ENCODE assay signal across 10 cellular contexts in genomic region chr10:94946181-94946580, GRCh38. TPM values are rescaled to one million over a fixed set of nuclear protein-coding genes. Genes with fewer than 3 reads are reported as not detected.
"Had no signal": no experiment of that assay in that cellular context is flagged by ENCODE, and none has a peak within 500 bp of the region (broad histone marks: within the 10 kb centered on the region; RNA-seq: fewer than 3 reads in every experiment).

No MANE protein-coding gene starts in this region.

RNA-seq across cellular contexts. Expression of gene CYP2C9, which starts 7.7 kb away (rescaled TPM):
- total RNA-seq: kidney epithelial cell, left ventricle myocardium inferior, left ventricle myocardium superior, lung microvascular endothelial cell, mammary epithelial cell, mesothelial cell of epicardium, mononuclear cell, myocyte had no signal
- polyA plus RNA-seq: immature natural killer cell, keratinocyte, mammary epithelial cell had no signal
